Comparison of ENCODE assay signal across 19 cellular contexts in genomic region chr18:34806527-34806926, GRCh38.
A peak's percentile ranks its signal among the peaks of the same experiment; 100 is the strongest.
DNase-seq lines count a peak whose midpoint lies in the region; ATAC-seq and TF ChIP-seq lines count a peak whose summit lies in the region.
"Had no signal": no experiment of that assay in that cellular context is flagged by ENCODE, and none has a peak within 500 bp of the region (broad histone marks: within the 10 kb centered on the region; RNA-seq: fewer than 3 reads in every experiment).

No MANE protein-coding gene starts in this region.

- DNase-seq in left ventricle myocardium superior: no peak
- DNase-seq in heart left ventricle: no peak
- peak; percentile 52 for DNase-seq in dermis blood vessel endothelial cell
- no peak for DNase-seq in mesendoderm
- peak; percentile 23 to 44 for DNase-seq in thyroid gland
- DNase-seq in NCI-H526 treated with DMSO at 0.1 percent for 48 hours (lab: John Stamatoyannopoulos, UW): no peak
- no peak for DNase-seq in stimulated activated CD4-positive, alpha-beta T cell treated with anti-CD3 and anti-CD28 coated beads, Interleukin-1b, Interleukin-23, amount 100 ng/mL, for 48 hours
- DNase-seq: activated CD4-positive, alpha-beta T cell treated with anti-CD3 and anti-CD28 coated beads, Interleukin-2, amount 50 U/mL, for 48 hours; activated CD8-positive, alpha-beta memory T cell treated with anti-CD3 and anti-CD28 coated beads, Interleukin-2, amount 50 U/mL, for 4 hours; activated naive CD4-positive, alpha-beta T cell treated with anti-CD3 and anti-CD28 coated beads, Interleukin-2, amount 10 ng/mL, durations not matched to agents 7 days and 5 days; CD4-positive, alpha-beta memory T cell; mammary epithelial cell; NCI-H510A treated with DMSO at 0.1 percent for 48 hours; stimulated activated CD4-positive, alpha-beta T cell treated with anti-CD3 and anti-CD28 coated beads, Interleukin-15, amount 100 ng/mL, for 24 hours; trophoblast cell had no signal

- peak overlapping the region; percentile 16 for H3K4ac ChIP-seq in mesendoderm (ENCODE audit: low read depth, low read length)

- no peaks in the 10 kb centered on the region for H3K27me3 ChIP-seq in heart left ventricle
- no peaks in the 10 kb centered on the region for H3K27me3 ChIP-seq in mesendoderm (ENCODE audit: insufficient read depth, low read length, poor library complexity)
- no peaks in the 10 kb centered on the region for H3K27me3 ChIP-seq in thyroid gland

- H4K8ac ChIP-seq in mesendoderm (ENCODE audit: low read depth, low read length): no peak overlapping the region

- ATAC-seq in left ventricle myocardium superior: peak; percentile 16
- no peak for ATAC-seq in heart left ventricle
- ATAC-seq in HG02840 (IDR thresholded peaks at IDR 0.05; ENCODE audit: low FRiP score, unreplicated experiment): no peak
- ATAC-seq: activated CD4-positive, CD25-positive, alpha-beta regulatory T cell treated with anti-CD3 and anti-CD28 coated beads, Interleukin-2, amount 50 U/mL, for 24 hours; GM12878 had no signal

- H3K56ac ChIP-seq in mesendoderm (ENCODE audit: low read length): no peak overlapping the region

- TF ChIP-seq CTCF in heart left ventricle (IDR thresholded peaks at IDR 0.05) (no peak), thyroid gland (IDR thresholded peaks at IDR 0.05) (no peak)

- H3K9me3 ChIP-seq in heart left ventricle (no peaks in the 10 kb centered on the region), thyroid gland (no peaks in the 10 kb centered on the region)

- H3K4me3 ChIP-seq in heart left ventricle (no peak overlapping the region), mesendoderm (ENCODE audit: low read length) (no peak overlapping the region), thyroid gland (replicated peaks in 1 of 3) (no peak overlapping the region)
- H3K4me3 ChIP-seq: GM12878 had no signal

- H3K9ac ChIP-seq in mesendoderm (ENCODE audit: low read length): no peak overlapping the region
- H3K9ac ChIP-seq: parathyroid adenoma had no signal

- intact Hi-C loops in left ventricle myocardium superior (cut with micrococcal nuclease): no loop called here
- intact Hi-C loops in heart left ventricle (cut with DNase I): no loop called here
- intact Hi-C loops in thyroid gland (cut with DNase I): no loop called here

- H2BK5ac ChIP-seq in mesendoderm (ENCODE audit: low read length): no peak overlapping the region

- H3K36me3 ChIP-seq in heart left ventricle: peaks cover 0 to 3% (median 0%) of the 10 kb centered on the region in 9 donors
- H3K36me3 ChIP-seq in mesendoderm (ENCODE audit: control insufficient read depth, insufficient read depth, low read length): no peaks in the 10 kb centered on the region
- H3K36me3 ChIP-seq in thyroid gland: no peaks in the 10 kb centered on the region

- no peak overlapping the region for H3K23ac ChIP-seq in mesendoderm (ENCODE audit: low read length)

- H3K27ac ChIP-seq in heart left ventricle (no peak overlapping the region), mesendoderm (ENCODE audit: low read depth, low read length) (no peak overlapping the region), thyroid gland (peak overlapping the region; percentile 39 to 88 (median 61))
- H3K27ac ChIP-seq: parathyroid adenoma had no signal

- no peak overlapping the region for H4K5ac ChIP-seq in mesendoderm (ENCODE audit: low read length)

- no peak overlapping the region for H2BK15ac ChIP-seq in mesendoderm (replicated peaks; ENCODE audit: low read depth)

- H3K4me1 ChIP-seq in heart left ventricle (peaks cover 0 to 37% (median 7%) of the 10 kb centered on the region in 12 donors), mesendoderm (ENCODE audit: control insufficient read depth, low read depth, low read length) (peaks cover 7% of the 10 kb centered on the region), thyroid gland (peaks cover 27 to 40% of the 10 kb centered on the region in 2 donors)
- H3K4me1 ChIP-seq: parathyroid adenoma had no signal

- H3K79me2 ChIP-seq in mesendoderm (ENCODE audit: control insufficient read depth, insufficient read depth, low read length): no peaks in the 10 kb centered on the region
- H3K79me2 ChIP-seq: parathyroid adenoma had no signal

- H2BK120ac ChIP-seq in mesendoderm (ENCODE audit: low read depth, low read length): no peak overlapping the region

- 25 to 57% (median 26%) methylated on average over 3 of the region's 3 CpGs for WGBS in heart left ventricle, 4 donors
- WGBS in mesendoderm (ENCODE audit: extremely low coverage, insufficient coverage, low lambda C conversion rate): no CpG with 5 or more reads among the region's 3 CpGs
- 18 to 25% methylated on average over 3 of the region's 3 CpGs for WGBS in thyroid gland, 2 donors

- H3K18ac ChIP-seq in mesendoderm (ENCODE audit: low read length): peak overlapping the region; percentile 47

- H2AK5ac ChIP-seq in mesendoderm (ENCODE audit: low read length): no peak overlapping the region

- no peak for TF ChIP-seq POLR2A in heart left ventricle (IDR thresholded peaks at IDR 0.05)
- no peak for TF ChIP-seq POLR2A in thyroid gland (IDR thresholded peaks at IDR 0.05)

- H3K4me2 ChIP-seq in mesendoderm (ENCODE audit: low read length): no peak overlapping the region

- no peaks in the 10 kb centered on the region for H3K79me1 ChIP-seq in mesendoderm (ENCODE audit: low read length)

Comparison
In these comparisons a context has a peak if more than half of its experiments do, and no peak if none do; other contexts are left out.
1. DNase-seq: peak in dermis blood vessel endothelial cell (single experiment) and thyroid gland (2 of 2); none in left ventricle myocardium superior (single experiment), heart left ventricle (0 of 5), mesendoderm (single experiment), NCI-H526 treated with DMSO at 0.1 percent for 48 hours (single experiment) and stimulated activated CD4-positive, alpha-beta T cell treated with anti-CD3 and anti-CD28 coated beads, Interleukin-1b, Interleukin-23, amount 100 ng/mL, for 48 hours (single experiment).
2. H3K27ac ChIP-seq: peak in thyroid gland (3 of 3); none in heart left ventricle (0 of 12) and mesendoderm (single experiment).